In genomic region chr11:65711785-65712632, GRCh38 we compare ENCODE assay signal across 8 cellular contexts. TPM values are rescaled to one million over a fixed set of nuclear protein-coding genes. Genes with fewer than 3 reads are reported as not detected.
DNase-seq lines count a peak whose midpoint lies in the region; FAIRE-seq and TF ChIP-seq lines count a peak whose summit lies in the region.

TSS of gene KAT5 (plus strand) at chr11:65712252. CDS start at chr11:65712268, 16 bp downstream.

- 3% methylated on average over 42 of the region's 65 CpGs; no CpG with 5 or more reads in 1 of the 2 experiments for WGBS in H1 (ENCODE audit: extremely low coverage in 1 of 2, insufficient coverage in 1 of 2, insufficient read length in 1 of 2, insufficient replicate concordance in 2 of 2, low coverage in 1 of 2, low lambda C conversion rate in 2 of 2, missing lambda C conversion rate in 1 of 2), 2 experiments
- under 1% methylated on average over 65 of the region's 65 CpGs for WGBS in mesenchymal stem cell

- CTCF ChIA-PET in H1 (lab: Charles Lee; ENCODE audit: partially characterized antibody): interaction anchor here (0.6 to 4.4 kb wide), 36 partner anchors 9 to 483 kb away, joined by 3 to 33 read pairs (median 4); partner anchors contain the start of genes CCDC85B, FIBP and RNASEH2C

- H3K9ac ChIP-seq in H1 (replicated peaks in 1 of 4; ENCODE audit: extremely low read depth in 1 of 4, low read depth in 3 of 4, low read length in 3 of 4): peak within 1 kb of the TSS; percentile 90 to 97 (median 96)
- peak within 1 kb of the TSS; percentile 92 for H3K9ac ChIP-seq in mesenchymal stem cell (ENCODE audit: low read length)

- peak within 1 kb of the TSS; percentile 95 for H4K5ac ChIP-seq in H1 (ENCODE audit: insufficient read length, low read depth, low read length)

- no peaks in the 10 kb centered on the region for H3K79me2 ChIP-seq in H1 (ENCODE audit: control insufficient read depth in 1 of 2, insufficient read depth in 2 of 2, low read length in 2 of 2)

- no peak within 1 kb of the TSS for H2AK5ac ChIP-seq in H1 (ENCODE audit: low read depth, low read length)
- H2AK5ac ChIP-seq in mesenchymal stem cell (ENCODE audit: low read length, severe bottlenecking): peak within 1 kb of the TSS; percentile 35

- H3K9me3 ChIP-seq in H1 (ENCODE audit: insufficient read depth in 2 of 2, low read depth in 1 of 2, low read length in 1 of 2): 0 out of 4 replicates have a peak, but pooled peaks cover 0 to 2% of the 10 kb centered on the region in 2 experiments
- H3K9me3 ChIP-seq in mesenchymal stem cell (ENCODE audit: control insufficient read depth, low read length): no peaks in the 10 kb centered on the region

- H3K18ac ChIP-seq in H1 (ENCODE audit: extremely low read depth, low read length): peak within 1 kb of the TSS; percentile 99
- peak within 1 kb of the TSS; percentile 60 to 99 for H3K18ac ChIP-seq in mesenchymal stem cell (ENCODE audit: low read depth in 1 of 2, low read length in 2 of 2)

- H3K36me3 ChIP-seq in H1 (ENCODE audit: control insufficient read depth in 2 of 4, insufficient read depth in 4 of 4, low read length in 3 of 4) (peaks cover 14 to 26% (median 20%) of the 10 kb centered on the region in 4 experiments), mesenchymal stem cell (ENCODE audit: control insufficient read depth in 1 of 2, insufficient read depth in 2 of 2, low read depth in 1 of 2, low read length in 2 of 2) (peaks cover 38 to 41% of the 10 kb centered on the region in 2 experiments)

- peak within 1 kb of the TSS; percentile 73 to 89 for H3K4me2 ChIP-seq in H1 (ENCODE audit: insufficient read depth in 1 of 2, low read depth in 2 of 2, low read length in 2 of 2)
- H3K4me2 ChIP-seq in mesenchymal stem cell (ENCODE audit: low read length, poor library complexity, severe bottlenecking): peak within 1 kb of the TSS; percentile 73

- TF ChIP-seq CTCF in GM20000 (IDR thresholded peaks at IDR 0.05; ENCODE audit: extremely low read depth, missing control alignments) (peak; percentile 94), H1 (IDR thresholded peaks at IDR 0.05; ENCODE audit: control extremely low read depth in 1 of 3, insufficient read depth in 1 of 3, low read depth in 1 of 3, low read length in 3 of 3) (peak; percentile 95 to 96 (median 95))

- POLR2A ChIA-PET in H1 (lab: Charles Lee; ENCODE audit: partially characterized antibody): interaction anchor here (0.7 to 3.3 kb wide), 27 partner anchors 8 to 297 kb away, joined by 3 to 23 read pairs (median 4); partner anchors contain the start of genes CFL1, FIBP, MUS81 and RELA

- H4K91ac ChIP-seq in H1 (replicated peaks; ENCODE audit: insufficient read length, low read length) (peak within 1 kb of the TSS; percentile 98), mesenchymal stem cell (ENCODE audit: low read length) (peak within 1 kb of the TSS; percentile 78)

- H3K14ac ChIP-seq in H1 (ENCODE audit: insufficient read length) (no peak within 1 kb of the TSS), mesenchymal stem cell (ENCODE audit: low read length in 2 of 2) (peak within 1 kb of the TSS in 1 of 2 experiments; percentile 56)

- no peak within 1 kb of the TSS for H2BK15ac ChIP-seq in H1 (ENCODE audit: low read length)
- H2BK15ac ChIP-seq in mesenchymal stem cell (ENCODE audit: low read depth, poor library complexity, severe bottlenecking): peak within 1 kb of the TSS; percentile 71

- H3K4me1 ChIP-seq in H1 (replicated peaks in 1 of 4; ENCODE audit: control insufficient read depth in 3 of 4, insufficient read depth in 4 of 4, low read length in 3 of 4) (peaks cover 0 to 2% (median 2%) of the 10 kb centered on the region in 4 experiments; a peak in 1 of 7 replicates), mesenchymal stem cell (ENCODE audit: control insufficient read depth, insufficient read depth, low read depth, low read length) (peaks cover 13% of the 10 kb centered on the region)

- H3K79me1 ChIP-seq in H1 (ENCODE audit: low read depth, low read length) (no peaks in the 10 kb centered on the region), mesenchymal stem cell (replicated peaks; ENCODE audit: low read length, poor library complexity, severe bottlenecking) (peaks cover 29% of the 10 kb centered on the region)

- H2BK12ac ChIP-seq in H1 (ENCODE audit: low read depth, low read length): no peak within 1 kb of the TSS; the same call in 1 of the 2 replicates
- H2BK12ac ChIP-seq in mesenchymal stem cell (ENCODE audit: low read length in 2 of 2): peak within 1 kb of the TSS in 1 of 2 experiments; percentile 56

- H3K27me3 ChIP-seq in H1 (replicated peaks in 1 of 4; ENCODE audit: control insufficient read depth in 3 of 4, extremely low read depth in 1 of 4, insufficient read depth in 3 of 4, low read length in 3 of 4) (no peaks in the 10 kb centered on the region), mesenchymal stem cell (ENCODE audit: control insufficient read depth in 1 of 2, insufficient read depth in 1 of 2, low read length in 2 of 2) (no peaks in the 10 kb centered on the region)

- peak within 1 kb of the TSS; percentile 96 for H2AFZ ChIP-seq in H1 (ENCODE audit: low read length)
- H2AFZ ChIP-seq in mesenchymal stem cell (ENCODE audit: low read depth, low read length): peak within 1 kb of the TSS; percentile 85

- peaks cover 0 to 9% of the 10 kb centered on the region in 2 experiments for H4K20me1 ChIP-seq in H1 (replicated peaks in 1 of 2; ENCODE audit: control insufficient read depth in 1 of 2, insufficient read depth in 2 of 2, low read length in 2 of 2)

- H2BK5ac ChIP-seq in H1 (ENCODE audit: low read depth, low read length) (peak within 1 kb of the TSS; percentile 94), mesenchymal stem cell (ENCODE audit: low read depth, low read length, poor library complexity, severe bottlenecking) (peak within 1 kb of the TSS; percentile 87)

- TF ChIP-seq RAD21 in H1 (IDR thresholded peaks at IDR 0.05 in 1 of 2, conservative IDR thresholded peaks at IDR 0.05 in 1 of 2; ENCODE audit: low read depth in 2 of 2, low read length in 2 of 2): peak; percentile 94 to 96

- no peak for FAIRE-seq in H1 (lab: Jason Lieb, UNC)

- H3K23me2 ChIP-seq in H1 (ENCODE audit: low read depth, low read length): peaks cover 3% of the 10 kb centered on the region; the same call in 1 of the 2 replicates

- DNase-seq in COR-L47 (lab: John Stamatoyannopoulos, UW) (peak; percentile 98), GM20000 (ENCODE audit: low spot score) (peak; percentile 90), HT1080 (ENCODE audit: low read depth) (peak; percentile 98), NOMO-1 (lab: John Stamatoyannopoulos, UW; ENCODE audit: unreplicated experiment in 2 of 2) (peak; percentile 97 to 98), H1 (ENCODE audit: low read depth in 1 of 2, low spot score in 2 of 2) (peak; percentile 91 to 100), mesenchymal stem cell (peak; percentile 98)
- peak; percentile 94 to 97 for DNase-seq in activated CD8-positive, alpha-beta memory T cell treated with anti-CD3 and anti-CD28 coated beads for 4 hours (ENCODE audit: low read depth in 2 of 2)
- peak; percentile 96 for DNase-seq in stimulated activated CD8-positive, alpha-beta memory T cell treated with anti-CD3 and anti-CD28 coated beads, Interleukin-12 subunit alpha, Interleukin-12 subunit beta, amount 100 ng/mL, for 4 hours (ENCODE audit: low read depth)

- no peak within 1 kb of the TSS for H2BK20ac ChIP-seq in H1 (ENCODE audit: low read length)

- H3K23ac ChIP-seq in H1 (ENCODE audit: insufficient read length): no peak within 1 kb of the TSS
- peak within 1 kb of the TSS in 1 of 2 experiments; percentile 65 for H3K23ac ChIP-seq in mesenchymal stem cell (ENCODE audit: low read length in 2 of 2)

- H2BK120ac ChIP-seq in H1 (replicated peaks; ENCODE audit: low read depth, low read length): no peak within 1 kb of the TSS
- peak within 1 kb of the TSS; percentile 98 for H2BK120ac ChIP-seq in mesenchymal stem cell (ENCODE audit: low read depth, low read length)

- peak within 1 kb of the TSS; percentile 99 for H3K27ac ChIP-seq in H1 (ENCODE audit: low read depth, low read length)
- peak within 1 kb of the TSS; percentile 98 for H3K27ac ChIP-seq in mesenchymal stem cell (ENCODE audit: low read length, poor library complexity, severe bottlenecking)

- H3K4ac ChIP-seq in H1 (replicated peaks; ENCODE audit: insufficient read length, low read depth, low read length) (peak within 1 kb of the TSS; percentile 47), mesenchymal stem cell (ENCODE audit: low read depth in 1 of 2, low read length in 2 of 2) (peak within 1 kb of the TSS; percentile 81 to 88)

- peak within 1 kb of the TSS; percentile 92 for H3K56ac ChIP-seq in H1 (replicated peaks; ENCODE audit: insufficient read length, low read depth, low read length)

- H4K8ac ChIP-seq in H1 (ENCODE audit: extremely low read depth, insufficient read depth, low read length) (peak within 1 kb of the TSS; percentile 100), mesenchymal stem cell (ENCODE audit: low read length) (peak within 1 kb of the TSS; percentile 98)

- TF ChIP-seq EP300 in H1 (IDR thresholded peaks at IDR 0.05; ENCODE audit: borderline replicate concordance in 1 of 2, low read depth in 2 of 2, low read length in 2 of 2): 0 out of 3 replicates have a peak, but pooled peaks of 1 of the 2 experiments have one; percentile 60

- H3K4me3 ChIP-seq in H1 (ENCODE audit: extremely low read depth in 1 of 4, insufficient read depth in 2 of 4, low read depth in 3 of 4, low read length in 4 of 4): peak within 1 kb of the TSS; percentile 62 to 87 (median 74)
- H3K4me3 ChIP-seq in mesenchymal stem cell (ENCODE audit: insufficient read depth in 1 of 2, low read depth in 1 of 2, low read length in 2 of 2): peak within 1 kb of the TSS; percentile 69 to 96

- peak; percentile 86 to 88 for TF ChIP-seq POLR2A in H1 (IDR thresholded peaks at IDR 0.05; ENCODE audit: control extremely low read depth in 1 of 2, low read depth in 2 of 2, low read length in 2 of 2)

TF ChIP-seq in H1, 55 proteins besides CTCF, POLR2A, EP300 and RAD21 (continues in another document):
- TF ChIP-seq TAF1 (IDR thresholded peaks at IDR 0.05; ENCODE audit: low read depth, low read length) (peak; percentile 95), BACH1 (IDR thresholded peaks at IDR 0.05; ENCODE audit: low read length) (no peak), JUND (IDR thresholded peaks at IDR 0.05; ENCODE audit: low read length) (0 out of 2 replicates have a peak, but pooled peaks have one; percentile 31)

RNA-seq across cellular contexts. Expression of gene KAT5, which starts in this region (rescaled TPM):
- total RNA-seq in HT1080 (2014; rRNA removed; shearing (Covaris generic)): 64.0 and 80.6 TPM in 2 replicates
- 39.9 and 40.2 TPM in 2 replicates for polyA plus RNA-seq in HT1080 (2015; cell fraction: cytosol; rRNA removed)
- polyA plus RNA-seq in HT1080 (2015; cell fraction: nucleus; rRNA removed): 64.2 and 74.6 TPM in 2 replicates
- total RNA-seq in H1 (2021; fragmentation: NEBNext Ultra II Directional; extraction: Animal tissue kit (Norgen Biotek cat#: 25700)): 36.4 and 37.4 TPM in 2 replicates
- polyA plus RNA-seq in H1 (2011; rRNA removed): 26.7 and 35.0 TPM in 2 replicates
- 39.6 TPM for polyA plus RNA-seq in H1 (2011; cell fraction: cytosol; rRNA removed)
- 67.1 TPM for polyA plus RNA-seq in H1 (2011; cell fraction: nucleus; rRNA removed)
- 19.6 to 41.0 TPM (median 38.0 TPM) in 4 replicates for polyA plus RNA-seq in H1 (2012, experiment 1 of 2)
- 26.3 TPM for polyA plus RNA-seq in H1 (2012, experiment 2 of 2)
- polyA plus RNA-seq in H1 (2013, experiment 1 of 2): 19.6 TPM
- polyA plus RNA-seq in H1 (2013, experiment 2 of 2): 18.0 TPM
- polyA minus RNA-seq in H1 (2011; rRNA and poly(A)+ RNA removed): 59.7 and 65.6 TPM in 2 replicates
- 28.3 TPM for polyA minus RNA-seq in H1 (2011; cell fraction: cytosol; rRNA and poly(A)+ RNA removed)
- polyA minus RNA-seq in H1 (2011; cell fraction: nucleus; rRNA and poly(A)+ RNA removed): 48.7 TPM
- polyA plus RNA-seq in mesenchymal stem cell (2013, experiment 1 of 2): 26.3 TPM
- polyA plus RNA-seq in mesenchymal stem cell (2013, experiment 2 of 2): 26.9 TPM

Comparison
In these comparisons a context has a peak if more than half of its experiments do, and no peak if none do; other contexts are left out.
1. Peak in every context shown above with its lines: DNase-seq, H3K4me3 ChIP-seq and H3K27ac ChIP-seq.